12 cellular contexts compared by ENCODE assay signal in genomic region chr16:87628940-87629339, GRCh38. TPM values are rescaled to one million over a fixed set of nuclear protein-coding genes. Genes with fewer than 3 reads are reported as not detected.
DNase-seq lines count a peak whose midpoint lies in the region; TF ChIP-seq lines count a peak whose summit lies in the region.
"Had no signal": no experiment of that assay in that cellular context is flagged by ENCODE, and none has a peak within 500 bp of the region (broad histone marks: within the 10 kb centered on the region; RNA-seq: fewer than 3 reads in every experiment).

No MANE protein-coding gene starts in this region.

- in situ Hi-C loops in SK-MEL-5 (cut with HindIII; ENCODE audit: low pct_unique_long_range_greater_than_20kb, low sequenced_read_pairs): no loop called here

- POLR2A ChIA-PET in HEK293T (lab: Yijun Ruan, JAX): no interaction called here

- DNase-seq in AG10803 (ENCODE audit: low read depth) (peak; percentile 68), H4 (ENCODE audit: low spot score) (peak; percentile 77), SK-MEL-5 (ENCODE audit: low read depth, low spot score) (peak; percentile 4), glomerular visceral epithelial cell (ENCODE audit: extremely low spot score) (peak; percentile 73), mucosa of gallbladder (ENCODE audit: low spot score) (no peak), HEK293T (ENCODE audit: extremely low spot score) (no peak), activated T-cell treated with anti-CD3 and anti-CD28 coated beads for 4 hours (no peak)
- DNase-seq in effector CD4-positive, alpha-beta T cell: no peak
- DNase-seq: activated CD8-positive, alpha-beta T cell treated with anti-CD3 and anti-CD28 coated beads for 36 hours; amygdala; sigmoid colon had no signal

- no peak overlapping the region for H3K4me3 ChIP-seq in AG10803 (ENCODE audit: low read length)
- H3K4me3 ChIP-seq: sigmoid colon, SK-N-MC had no signal

- CTCF ChIA-PET in HEK293T (lab: Yijun Ruan, JAX): no interaction called here

- no peak for TF ChIP-seq CTCF in AG10803 (conservative IDR thresholded peaks at IDR 0.05; ENCODE audit: low read length)

TF ChIP-seq in HEK293T, 16 proteins besides CTCF, POLR2A, EP300 and RAD21:
- TF ChIP-seq TARDBP (IDR thresholded peaks at IDR 0.05): no peak
- TF ChIP-seq PKNOX1 (IDR thresholded peaks at IDR 0.05): no peak
- no peak for TF ChIP-seq FOXK2 (IDR thresholded peaks at IDR 0.05)
- no peak for TF ChIP-seq FOXM1 (IDR thresholded peaks at IDR 0.05; ENCODE audit: borderline replicate concordance)
- TF ChIP-seq ELF4 (IDR thresholded peaks at IDR 0.05): no peak
- TF ChIP-seq LEF1 (IDR thresholded peaks at IDR 0.05; ENCODE audit: borderline replicate concordance): no peak
- TF ChIP-seq BHLHE40 (IDR thresholded peaks at IDR 0.05; ENCODE audit: borderline replicate concordance): no peak
- TF ChIP-seq SP1 (IDR thresholded peaks at IDR 0.05): no peak
- TF ChIP-seq NFRKB (IDR thresholded peaks at IDR 0.05): no peak
- TF ChIP-seq HDGF (IDR thresholded peaks at IDR 0.05; ENCODE audit: borderline replicate concordance): no peak
- no peak for TF ChIP-seq ARNT (IDR thresholded peaks at IDR 0.05)
- TF ChIP-seq L3MBTL2 (conservative IDR thresholded peaks at IDR 0.05): no peak
- no peak for TF ChIP-seq SUZ12 (IDR thresholded peaks at IDR 0.05)
TF ChIP-seq in HEK293T: peak in this region for 0.

RNA-seq across cellular contexts. Expression of gene JPH3, which starts 26.6 kb away (rescaled TPM):
- total RNA-seq in H4 (2014; rRNA removed; shearing (Covaris generic)): 3.3 and 4.2 TPM in 2 replicates
- total RNA-seq in SK-MEL-5 (2014; rRNA removed; shearing (Covaris generic)): 2.6 and 4.0 TPM in 2 replicates
- 2.3 and 3.6 TPM in 2 replicates for polyA plus RNA-seq in SK-MEL-5 (2015; cell fraction: cytosol; rRNA removed)
- 0.43 and 0.87 TPM in 2 replicates for polyA plus RNA-seq in SK-MEL-5 (2015; cell fraction: nucleus; rRNA removed)
- 0.32 TPM for total RNA-seq in mucosa of gallbladder

Comparison
In these comparisons a context has a peak if more than half of its experiments do, and no peak if none do; other contexts are left out.
1. DNase-seq: peak in AG10803 (single experiment), H4 (single experiment), SK-MEL-5 (single experiment) and glomerular visceral epithelial cell (single experiment); none in mucosa of gallbladder (single experiment), effector CD4-positive, alpha-beta T cell (single experiment), HEK293T (single experiment) and activated T-cell treated with anti-CD3 and anti-CD28 coated beads for 4 hours (single experiment).